Comparison of ENCODE assay signal across 8 cellular contexts in genomic region chr2:100242891-100243670, GRCh38.
DNase-seq lines count a peak whose midpoint lies in the region; ATAC-seq and TF ChIP-seq lines count a peak whose summit lies in the region.

No MANE protein-coding gene starts in this region.

- ATAC-seq in HG03354 (IDR thresholded peaks at IDR 0.05; ENCODE audit: poor library complexity, severe bottlenecking, unreplicated experiment) (peak; percentile 41), psoas muscle (peak; percentile 81 to 93 (median 82))
- ATAC-seq in activated naive CD8-positive, alpha-beta T cell treated with anti-CD3 and anti-CD28 coated beads, Interleukin-2, amount 10 ng/mL, durations not matched to agents 7 days and 5 days (ENCODE audit: low read depth) = peak; percentile 47

- DNase-seq in NCI-H2171 treated with DMSO at 0.1 percent for 48 hours (lab: John Stamatoyannopoulos, UW) (peak; percentile 39), NCI-H2171 (lab: John Stamatoyannopoulos, UW) (no peak), cardiac septum (ENCODE audit: low spot score) (peak; percentile 82), psoas muscle (peak; percentile 59 to 78), GOT3 (lab: John Stamatoyannopoulos, UW) (no peak)
- peak; percentile 68 for DNase-seq in activated naive CD8-positive, alpha-beta T cell treated with anti-CD3 and anti-CD28 coated beads, Interleukin-2, amount 10 ng/mL, durations not matched to agents 7 days and 5 days

- intact Hi-C loops in cardiac septum (cut with DNase I) = loop anchor here (1.0 to 5.0 kb wide), 4 partner anchors 56 to 684 kb away; no protein-coding TSS in a partner anchor
- intact Hi-C loops in psoas muscle (cut with DNase I) = loop anchor here in 1 of 2 donors (1.0 to 5.0 kb wide), 2 partner anchors 421 to 684 kb away; no protein-coding TSS in a partner anchor

- POLR2A ChIA-PET in activated naive CD8-positive, alpha-beta T cell treated with anti-CD3 and anti-CD28 coated beads, Interleukin-2, amount 10 ng/mL, durations not matched to agents 7 days and 5 days (lab: Charles Lee) = no interaction called here

- peaks cover 3% of the 10 kb centered on the region for H3K4me1 ChIP-seq in psoas muscle

- H3K4me1 Mint-ChIP-seq in activated naive CD8-positive, alpha-beta T cell treated with anti-CD3 and anti-CD28 coated beads, Interleukin-2, amount 10 ng/mL, durations not matched to agents 7 days and 5 days = no peaks in the 10 kb centered on the region

- no peaks in the 10 kb centered on the region for H3K36me3 Mint-ChIP-seq in activated naive CD8-positive, alpha-beta T cell treated with anti-CD3 and anti-CD28 coated beads, Interleukin-2, amount 10 ng/mL, durations not matched to agents 7 days and 5 days

- H3K27me3 ChIP-seq in psoas muscle (ENCODE audit: insufficient read depth in 3 of 3, low read length in 2 of 3) = no peaks in the 10 kb centered on the region

- no peak overlapping the region for H3K4me3 Mint-ChIP-seq in activated naive CD8-positive, alpha-beta T cell treated with anti-CD3 and anti-CD28 coated beads, Interleukin-2, amount 10 ng/mL, durations not matched to agents 7 days and 5 days

- TF ChIP-seq CTCF in psoas muscle (IDR thresholded peaks at IDR 0.05) = peak; percentile 79

- H3K9me3 Mint-ChIP-seq in activated naive CD8-positive, alpha-beta T cell treated with anti-CD3 and anti-CD28 coated beads, Interleukin-2, amount 10 ng/mL, durations not matched to agents 7 days and 5 days = no peaks in the 10 kb centered on the region

- H3K9me3 ChIP-seq in psoas muscle = no peaks in the 10 kb centered on the region

- no peaks in the 10 kb centered on the region for H3K36me3 ChIP-seq in psoas muscle (ENCODE audit: insufficient read depth in 1 of 2, low read depth in 1 of 2)

- H3K27ac ChIP-seq in psoas muscle = no peak overlapping the region

- H3K27me3 Mint-ChIP-seq in activated naive CD8-positive, alpha-beta T cell treated with anti-CD3 and anti-CD28 coated beads, Interleukin-2, amount 10 ng/mL, durations not matched to agents 7 days and 5 days = no peaks in the 10 kb centered on the region

- H3K27ac Mint-ChIP-seq in activated naive CD8-positive, alpha-beta T cell treated with anti-CD3 and anti-CD28 coated beads, Interleukin-2, amount 10 ng/mL, durations not matched to agents 7 days and 5 days = no peak overlapping the region

- H3K4me3 ChIP-seq in psoas muscle = no peak overlapping the region

- 52 to 60% (median 54%) methylated on average over 6 of the region's 6 CpGs for WGBS in psoas muscle, 3 donors

TF ChIP-seq in PFSK-1, 5 proteins besides CTCF, POLR2A, EP300 and RAD21:
- TF ChIP-seq SIN3A (IDR thresholded peaks at IDR 0.05; ENCODE audit: borderline replicate concordance, insufficient read depth, low read length) = no peak
- TF ChIP-seq FOXP2 (optimal IDR thresholded peaks at IDR 0.05; ENCODE audit: borderline replicate concordance, extremely low read depth, extremely low read length, insufficient read depth) = peak; percentile 88
- no peak for TF ChIP-seq TAF1 (IDR thresholded peaks at IDR 0.05; ENCODE audit: borderline replicate concordance, insufficient read depth, low read length)

Comparison
In these comparisons a context has a peak if more than half of its experiments do, and no peak if none do; other contexts are left out.
1. DNase-seq: peak in NCI-H2171 treated with DMSO at 0.1 percent for 48 hours (single experiment), activated naive CD8-positive, alpha-beta T cell treated with anti-CD3 and anti-CD28 coated beads, Interleukin-2, amount 10 ng/mL, durations not matched to agents 7 days and 5 days (single experiment), cardiac septum (single experiment) and psoas muscle (2 of 2); none in NCI-H2171 (single experiment) and GOT3 (single experiment).
2. Peak in every context shown above with its lines, with median percentiles within 50 percentile points of each other: ATAC-seq.